Comparison of ENCODE assay signal across 1 cellular context in the genomic region with DNA sequence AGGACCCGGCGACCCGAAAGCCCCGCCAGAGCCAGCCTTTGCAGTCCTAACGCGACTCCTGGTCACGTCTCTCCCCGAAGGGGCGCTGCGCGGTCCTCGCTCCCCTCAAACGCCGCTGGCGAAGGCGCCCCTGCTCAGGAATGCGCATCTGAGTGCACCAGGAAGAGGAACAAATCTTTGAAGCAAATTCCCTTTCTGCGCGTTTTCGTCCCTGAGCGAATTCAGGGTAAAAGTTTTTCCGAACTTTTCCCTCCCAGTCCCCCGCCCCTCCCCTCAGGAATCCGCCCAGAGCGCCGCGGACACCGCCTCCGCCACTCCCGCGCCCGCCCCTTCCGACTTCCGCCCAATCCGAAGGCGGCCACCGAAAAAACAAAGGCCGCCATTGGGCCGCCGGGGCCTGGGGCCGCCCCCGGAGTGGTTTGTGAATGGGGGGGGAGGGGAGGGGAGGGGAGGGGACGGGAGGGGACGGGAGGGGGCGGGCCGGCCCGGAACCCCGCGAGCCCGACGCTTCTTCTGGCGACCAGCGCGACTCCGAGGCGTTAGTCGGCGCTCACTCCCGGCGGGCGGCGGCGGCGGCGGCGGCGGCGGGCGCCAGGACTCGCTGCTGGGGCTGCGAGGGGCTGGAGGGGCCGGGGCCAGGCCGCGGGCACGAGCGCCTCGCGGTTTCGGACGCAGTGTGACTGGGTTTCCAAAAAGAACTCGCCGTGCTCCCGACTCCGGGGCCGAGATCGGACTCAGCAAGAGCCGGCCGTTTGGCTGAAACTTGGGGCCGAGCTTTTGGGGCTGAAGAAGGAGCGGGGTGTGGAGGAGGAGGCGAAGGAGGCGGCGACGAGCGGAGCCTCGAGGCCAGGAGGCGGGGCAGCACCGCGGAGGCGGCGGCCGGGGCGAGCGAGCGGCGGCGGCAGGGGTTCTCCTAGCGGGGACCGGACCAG.
A peak's percentile ranks its signal among the peaks of the same experiment; 100 is the strongest.
TF ChIP-seq lines count a peak whose summit lies in the region.

A gene (plus strand): TSS at position 539 of the 932 bp plus-strand sequence. CDS start 793 bp downstream, outside the sequence.

TF ChIP-seq in HepG2, 621 proteins besides CTCF, POLR2A, EP300 and RAD21 (continued from another document and continues in another):
- TF ChIP-seq, protein P1, sequence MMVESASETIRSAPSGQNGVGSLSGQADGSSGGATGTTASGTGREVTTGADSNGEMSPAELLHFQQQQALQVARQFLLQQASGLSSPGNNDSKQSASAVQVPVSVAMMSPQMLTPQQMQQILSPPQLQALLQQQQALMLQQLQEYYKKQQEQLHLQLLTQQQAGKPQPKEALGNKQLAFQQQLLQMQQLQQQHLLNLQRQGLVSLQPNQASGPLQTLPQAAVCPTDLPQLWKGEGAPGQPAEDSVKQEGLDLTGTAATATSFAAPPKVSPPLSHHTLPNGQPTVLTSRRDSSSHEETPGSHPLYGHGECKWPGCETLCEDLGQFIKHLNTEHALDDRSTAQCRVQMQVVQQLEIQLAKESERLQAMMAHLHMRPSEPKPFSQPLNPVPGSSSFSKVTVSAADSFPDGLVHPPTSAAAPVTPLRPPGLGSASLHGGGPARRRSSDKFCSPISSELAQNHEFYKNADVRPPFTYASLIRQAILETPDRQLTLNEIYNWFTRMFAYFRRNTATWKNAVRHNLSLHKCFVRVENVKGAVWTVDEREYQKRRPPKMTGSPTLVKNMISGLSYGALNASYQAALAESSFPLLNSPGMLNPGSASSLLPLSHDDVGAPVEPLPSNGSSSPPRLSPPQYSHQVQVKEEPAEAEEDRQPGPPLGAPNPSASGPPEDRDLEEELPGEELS (CRISPR knock-in tag; IDR thresholded peaks at IDR 0.05) = no peak
- TF ChIP-seq, protein P2, sequence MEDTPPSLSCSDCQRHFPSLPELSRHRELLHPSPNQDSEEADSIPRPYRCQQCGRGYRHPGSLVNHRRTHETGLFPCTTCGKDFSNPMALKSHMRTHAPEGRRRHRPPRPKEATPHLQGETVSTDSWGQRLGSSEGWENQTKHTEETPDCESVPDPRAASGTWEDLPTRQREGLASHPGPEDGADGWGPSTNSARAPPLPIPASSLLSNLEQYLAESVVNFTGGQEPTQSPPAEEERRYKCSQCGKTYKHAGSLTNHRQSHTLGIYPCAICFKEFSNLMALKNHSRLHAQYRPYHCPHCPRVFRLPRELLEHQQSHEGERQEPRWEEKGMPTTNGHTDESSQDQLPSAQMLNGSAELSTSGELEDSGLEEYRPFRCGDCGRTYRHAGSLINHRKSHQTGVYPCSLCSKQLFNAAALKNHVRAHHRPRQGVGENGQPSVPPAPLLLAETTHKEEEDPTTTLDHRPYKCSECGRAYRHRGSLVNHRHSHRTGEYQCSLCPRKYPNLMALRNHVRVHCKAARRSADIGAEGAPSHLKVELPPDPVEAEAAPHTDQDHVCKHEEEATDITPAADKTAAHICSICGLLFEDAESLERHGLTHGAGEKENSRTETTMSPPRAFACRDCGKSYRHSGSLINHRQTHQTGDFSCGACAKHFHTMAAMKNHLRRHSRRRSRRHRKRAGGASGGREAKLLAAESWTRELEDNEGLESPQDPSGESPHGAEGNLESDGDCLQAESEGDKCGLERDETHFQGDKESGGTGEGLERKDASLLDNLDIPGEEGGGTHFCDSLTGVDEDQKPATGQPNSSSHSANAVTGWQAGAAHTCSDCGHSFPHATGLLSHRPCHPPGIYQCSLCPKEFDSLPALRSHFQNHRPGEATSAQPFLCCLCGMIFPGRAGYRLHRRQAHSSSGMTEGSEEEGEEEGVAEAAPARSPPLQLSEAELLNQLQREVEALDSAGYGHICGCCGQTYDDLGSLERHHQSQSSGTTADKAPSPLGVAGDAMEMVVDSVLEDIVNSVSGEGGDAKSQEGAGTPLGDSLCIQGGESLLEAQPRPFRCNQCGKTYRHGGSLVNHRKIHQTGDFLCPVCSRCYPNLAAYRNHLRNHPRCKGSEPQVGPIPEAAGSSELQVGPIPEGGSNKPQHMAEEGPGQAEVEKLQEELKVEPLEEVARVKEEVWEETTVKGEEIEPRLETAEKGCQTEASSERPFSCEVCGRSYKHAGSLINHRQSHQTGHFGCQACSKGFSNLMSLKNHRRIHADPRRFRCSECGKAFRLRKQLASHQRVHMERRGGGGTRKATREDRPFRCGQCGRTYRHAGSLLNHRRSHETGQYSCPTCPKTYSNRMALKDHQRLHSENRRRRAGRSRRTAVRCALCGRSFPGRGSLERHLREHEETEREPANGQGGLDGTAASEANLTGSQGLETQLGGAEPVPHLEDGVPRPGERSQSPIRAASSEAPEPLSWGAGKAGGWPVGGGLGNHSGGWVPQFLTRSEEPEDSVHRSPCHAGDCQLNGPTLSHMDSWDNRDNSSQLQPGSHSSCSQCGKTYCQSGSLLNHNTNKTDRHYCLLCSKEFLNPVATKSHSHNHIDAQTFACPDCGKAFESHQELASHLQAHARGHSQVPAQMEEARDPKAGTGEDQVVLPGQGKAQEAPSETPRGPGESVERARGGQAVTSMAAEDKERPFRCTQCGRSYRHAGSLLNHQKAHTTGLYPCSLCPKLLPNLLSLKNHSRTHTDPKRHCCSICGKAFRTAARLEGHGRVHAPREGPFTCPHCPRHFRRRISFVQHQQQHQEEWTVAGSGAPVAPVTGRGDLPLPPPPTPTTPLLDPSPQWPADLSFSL (CRISPR knock-in tag; IDR thresholded peaks at IDR 0.05) = no peak
- TF ChIP-seq ATF1 (CRISPR knock-in tag; IDR thresholded peaks at IDR 0.05) (0 out of 2 replicates have a peak, but pooled peaks have one; percentile 25), ZNF772 (CRISPR knock-in tag; IDR thresholded peaks at IDR 0.05) (no peak), SAFB2 (CRISPR knock-in tag; IDR thresholded peaks at IDR 0.05; ENCODE audit: borderline replicate concordance, low read depth) (no peak), ZNF614 (CRISPR knock-in tag; IDR thresholded peaks at IDR 0.05; ENCODE audit: borderline replicate concordance) (no peak), NR1H2 (CRISPR knock-in tag; IDR thresholded peaks at IDR 0.05; ENCODE audit: borderline replicate concordance, low read depth) (no peak), KLF6 (CRISPR knock-in tag; IDR thresholded peaks at IDR 0.05) (no peak), ZSCAN9 (CRISPR knock-in tag; IDR thresholded peaks at IDR 0.05; ENCODE audit: borderline replicate concordance) (no peak), NR2C2 (CRISPR knock-in tag; IDR thresholded peaks at IDR 0.05; ENCODE audit: borderline replicate concordance) (no peak), HCFC1 (IDR thresholded peaks at IDR 0.05; ENCODE audit: low read depth, low read length) (no peak), FOXO1 (CRISPR knock-in tag; IDR thresholded peaks at IDR 0.05) (no peak), FOXJ3 (CRISPR knock-in tag; IDR thresholded peaks at IDR 0.05; ENCODE audit: borderline replicate concordance) (no peak), ZNF530 (CRISPR knock-in tag; IDR thresholded peaks at IDR 0.05; ENCODE audit: low read depth) (no peak), HNRNPUL1 (IDR thresholded peaks at IDR 0.05; ENCODE audit: low read depth, low read length) (0 out of 2 replicates have a peak, but pooled peaks have one; percentile 40), MAFF (IDR thresholded peaks at IDR 0.05; ENCODE audit: low read depth, low read length) (no peak), MAZ (IDR thresholded peaks at IDR 0.05; ENCODE audit: borderline replicate concordance, low read depth, low read length) (peak; percentile 93), MAZ (CRISPR knock-in tag; IDR thresholded peaks at IDR 0.05; ENCODE audit: low read depth) (peak; percentile 54), MAFK (conservative IDR thresholded peaks at IDR 0.05 in 1 of 2, IDR thresholded peaks at IDR 0.05 in 1 of 2; ENCODE audit: low read length in 2 of 2) (no peak)
- TF ChIP-seq, protein P3, sequence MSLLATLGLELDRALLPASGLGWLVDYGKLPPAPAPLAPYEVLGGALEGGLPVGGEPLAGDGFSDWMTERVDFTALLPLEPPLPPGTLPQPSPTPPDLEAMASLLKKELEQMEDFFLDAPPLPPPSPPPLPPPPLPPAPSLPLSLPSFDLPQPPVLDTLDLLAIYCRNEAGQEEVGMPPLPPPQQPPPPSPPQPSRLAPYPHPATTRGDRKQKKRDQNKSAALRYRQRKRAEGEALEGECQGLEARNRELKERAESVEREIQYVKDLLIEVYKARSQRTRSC (CRISPR knock-in tag; IDR thresholded peaks at IDR 0.05; ENCODE audit: low read depth) = no peak
- TF ChIP-seq, protein P4, sequence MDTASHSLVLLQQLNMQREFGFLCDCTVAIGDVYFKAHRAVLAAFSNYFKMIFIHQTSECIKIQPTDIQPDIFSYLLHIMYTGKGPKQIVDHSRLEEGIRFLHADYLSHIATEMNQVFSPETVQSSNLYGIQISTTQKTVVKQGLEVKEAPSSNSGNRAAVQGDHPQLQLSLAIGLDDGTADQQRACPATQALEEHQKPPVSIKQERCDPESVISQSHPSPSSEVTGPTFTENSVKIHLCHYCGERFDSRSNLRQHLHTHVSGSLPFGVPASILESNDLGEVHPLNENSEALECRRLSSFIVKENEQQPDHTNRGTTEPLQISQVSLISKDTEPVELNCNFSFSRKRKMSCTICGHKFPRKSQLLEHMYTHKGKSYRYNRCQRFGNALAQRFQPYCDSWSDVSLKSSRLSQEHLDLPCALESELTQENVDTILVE (CRISPR knock-in tag; IDR thresholded peaks at IDR 0.05) = 0 out of 2 replicates have a peak, but pooled peaks have one; percentile 20
- TF ChIP-seq, protein P5, sequence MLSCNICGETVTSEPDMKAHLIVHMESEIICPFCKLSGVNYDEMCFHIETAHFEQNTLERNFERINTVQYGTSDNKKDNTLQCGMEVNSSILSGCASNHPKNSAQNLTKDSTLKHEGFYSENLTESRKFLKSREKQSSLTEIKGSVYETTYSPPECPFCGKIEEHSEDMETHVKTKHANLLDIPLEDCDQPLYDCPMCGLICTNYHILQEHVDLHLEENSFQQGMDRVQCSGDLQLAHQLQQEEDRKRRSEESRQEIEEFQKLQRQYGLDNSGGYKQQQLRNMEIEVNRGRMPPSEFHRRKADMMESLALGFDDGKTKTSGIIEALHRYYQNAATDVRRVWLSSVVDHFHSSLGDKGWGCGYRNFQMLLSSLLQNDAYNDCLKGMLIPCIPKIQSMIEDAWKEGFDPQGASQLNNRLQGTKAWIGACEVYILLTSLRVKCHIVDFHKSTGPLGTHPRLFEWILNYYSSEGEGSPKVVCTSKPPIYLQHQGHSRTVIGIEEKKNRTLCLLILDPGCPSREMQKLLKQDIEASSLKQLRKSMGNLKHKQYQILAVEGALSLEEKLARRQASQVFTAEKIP (CRISPR knock-in tag; IDR thresholded peaks at IDR 0.05; ENCODE audit: borderline replicate concordance) = no peak
- TF ChIP-seq, protein P6, sequence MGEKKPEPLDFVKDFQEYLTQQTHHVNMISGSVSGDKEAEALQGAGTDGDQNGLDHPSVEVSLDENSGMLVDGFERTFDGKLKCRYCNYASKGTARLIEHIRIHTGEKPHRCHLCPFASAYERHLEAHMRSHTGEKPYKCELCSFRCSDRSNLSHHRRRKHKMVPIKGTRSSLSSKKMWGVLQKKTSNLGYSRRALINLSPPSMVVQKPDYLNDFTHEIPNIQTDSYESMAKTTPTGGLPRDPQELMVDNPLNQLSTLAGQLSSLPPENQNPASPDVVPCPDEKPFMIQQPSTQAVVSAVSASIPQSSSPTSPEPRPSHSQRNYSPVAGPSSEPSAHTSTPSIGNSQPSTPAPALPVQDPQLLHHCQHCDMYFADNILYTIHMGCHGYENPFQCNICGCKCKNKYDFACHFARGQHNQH (CRISPR knock-in tag; IDR thresholded peaks at IDR 0.05) = peak; percentile 23; the same call in 1 of the 2 replicates
- TF ChIP-seq, protein P7, sequence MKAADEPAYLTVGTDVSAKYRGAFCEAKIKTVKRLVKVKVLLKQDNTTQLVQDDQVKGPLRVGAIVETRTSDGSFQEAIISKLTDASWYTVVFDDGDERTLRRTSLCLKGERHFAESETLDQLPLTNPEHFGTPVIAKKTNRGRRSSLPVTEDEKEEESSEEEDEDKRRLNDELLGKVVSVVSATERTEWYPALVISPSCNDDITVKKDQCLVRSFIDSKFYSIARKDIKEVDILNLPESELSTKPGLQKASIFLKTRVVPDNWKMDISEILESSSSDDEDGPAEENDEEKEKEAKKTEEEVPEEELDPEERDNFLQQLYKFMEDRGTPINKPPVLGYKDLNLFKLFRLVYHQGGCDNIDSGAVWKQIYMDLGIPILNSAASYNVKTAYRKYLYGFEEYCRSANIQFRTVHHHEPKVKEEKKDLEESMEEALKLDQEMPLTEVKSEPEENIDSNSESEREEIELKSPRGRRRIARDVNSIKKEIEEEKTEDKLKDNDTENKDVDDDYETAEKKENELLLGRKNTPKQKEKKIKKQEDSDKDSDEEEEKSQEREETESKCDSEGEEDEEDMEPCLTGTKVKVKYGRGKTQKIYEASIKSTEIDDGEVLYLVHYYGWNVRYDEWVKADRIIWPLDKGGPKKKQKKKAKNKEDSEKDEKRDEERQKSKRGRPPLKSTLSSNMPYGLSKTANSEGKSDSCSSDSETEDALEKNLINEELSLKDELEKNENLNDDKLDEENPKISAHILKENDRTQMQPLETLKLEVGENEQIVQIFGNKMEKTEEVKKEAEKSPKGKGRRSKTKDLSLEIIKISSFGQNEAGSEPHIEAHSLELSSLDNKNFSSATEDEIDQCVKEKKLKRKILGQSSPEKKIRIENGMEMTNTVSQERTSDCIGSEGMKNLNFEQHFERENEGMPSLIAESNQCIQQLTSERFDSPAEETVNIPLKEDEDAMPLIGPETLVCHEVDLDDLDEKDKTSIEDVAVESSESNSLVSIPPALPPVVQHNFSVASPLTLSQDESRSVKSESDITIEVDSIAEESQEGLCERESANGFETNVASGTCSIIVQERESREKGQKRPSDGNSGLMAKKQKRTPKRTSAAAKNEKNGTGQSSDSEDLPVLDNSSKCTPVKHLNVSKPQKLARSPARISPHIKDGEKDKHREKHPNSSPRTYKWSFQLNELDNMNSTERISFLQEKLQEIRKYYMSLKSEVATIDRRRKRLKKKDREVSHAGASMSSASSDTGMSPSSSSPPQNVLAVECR (CRISPR knock-in tag; IDR thresholded peaks at IDR 0.05; ENCODE audit: borderline replicate concordance) = no peak; the same call in 1 of the 2 replicates
- TF ChIP-seq, protein P8, sequence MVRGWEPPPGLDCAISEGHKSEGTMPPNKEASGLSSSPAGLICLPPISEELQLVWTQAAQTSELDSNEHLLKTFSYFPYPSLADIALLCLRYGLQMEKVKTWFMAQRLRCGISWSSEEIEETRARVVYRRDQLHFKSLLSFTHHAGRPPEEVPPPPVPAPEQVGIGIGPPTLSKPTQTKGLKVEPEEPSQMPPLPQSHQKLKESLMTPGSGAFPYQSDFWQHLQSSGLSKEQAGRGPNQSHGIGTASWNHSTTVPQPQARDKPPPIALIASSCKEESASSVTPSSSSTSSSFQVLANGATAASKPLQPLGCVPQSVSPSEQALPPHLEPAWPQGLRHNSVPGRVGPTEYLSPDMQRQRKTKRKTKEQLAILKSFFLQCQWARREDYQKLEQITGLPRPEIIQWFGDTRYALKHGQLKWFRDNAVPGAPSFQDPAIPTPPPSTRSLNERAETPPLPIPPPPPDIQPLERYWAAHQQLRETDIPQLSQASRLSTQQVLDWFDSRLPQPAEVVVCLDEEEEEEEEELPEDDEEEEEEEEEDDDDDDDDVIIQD (CRISPR knock-in tag; IDR thresholded peaks at IDR 0.05; ENCODE audit: low read depth) = no peak
- TF ChIP-seq, protein P9, sequence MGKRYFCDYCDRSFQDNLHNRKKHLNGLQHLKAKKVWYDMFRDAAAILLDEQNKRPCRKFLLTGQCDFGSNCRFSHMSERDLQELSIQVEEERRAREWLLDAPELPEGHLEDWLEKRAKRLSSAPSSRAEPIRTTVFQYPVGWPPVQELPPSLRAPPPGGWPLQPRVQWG (CRISPR knock-in tag; IDR thresholded peaks at IDR 0.05; ENCODE audit: borderline replicate concordance, low read depth) = no peak
